In the genomic region with DNA sequence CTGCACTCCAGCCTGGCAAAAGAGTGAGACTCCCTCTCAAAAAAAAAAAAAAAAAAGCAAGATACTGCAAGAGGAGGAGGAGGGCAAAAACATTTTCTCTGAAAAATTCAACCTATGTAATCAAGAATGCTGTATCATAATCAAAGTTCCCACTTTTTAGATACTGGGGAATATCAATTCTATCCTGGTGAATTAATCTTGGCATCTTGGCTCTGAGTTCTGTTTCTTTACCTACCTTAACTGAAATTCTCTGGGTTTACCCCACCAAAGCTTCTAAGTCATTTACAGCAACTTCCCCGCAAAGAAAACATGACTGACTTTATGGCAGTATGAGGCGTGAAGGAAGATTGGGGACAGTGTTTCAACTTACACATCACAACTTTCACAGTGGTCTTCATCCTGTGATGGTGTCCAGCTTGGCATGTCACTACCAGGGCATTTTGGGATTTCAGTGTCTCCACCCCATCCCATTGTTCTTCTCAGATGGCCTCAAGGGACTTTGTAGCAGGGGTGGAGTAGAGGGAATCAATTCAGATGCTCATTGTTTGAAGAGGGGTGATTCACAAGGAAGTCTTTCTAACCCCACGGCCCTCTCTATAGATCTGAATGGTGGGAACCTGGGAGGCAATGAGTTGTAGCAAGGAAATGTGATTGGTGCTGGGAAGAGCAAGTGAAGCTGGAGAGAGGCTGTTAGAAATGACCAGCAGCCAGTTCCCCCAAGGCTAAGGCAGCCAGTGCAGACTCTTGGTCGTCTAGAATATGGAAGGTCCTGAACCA, we compare ENCODE assay signal across 1 cellular context.
TF ChIP-seq lines count a peak whose summit lies in the region.

No MANE protein-coding gene starts in this region.

TF ChIP-seq in WTC11, 78 proteins besides CTCF, POLR2A, EP300 and RAD21 (continued from another document):
- TF ChIP-seq, protein P1, sequence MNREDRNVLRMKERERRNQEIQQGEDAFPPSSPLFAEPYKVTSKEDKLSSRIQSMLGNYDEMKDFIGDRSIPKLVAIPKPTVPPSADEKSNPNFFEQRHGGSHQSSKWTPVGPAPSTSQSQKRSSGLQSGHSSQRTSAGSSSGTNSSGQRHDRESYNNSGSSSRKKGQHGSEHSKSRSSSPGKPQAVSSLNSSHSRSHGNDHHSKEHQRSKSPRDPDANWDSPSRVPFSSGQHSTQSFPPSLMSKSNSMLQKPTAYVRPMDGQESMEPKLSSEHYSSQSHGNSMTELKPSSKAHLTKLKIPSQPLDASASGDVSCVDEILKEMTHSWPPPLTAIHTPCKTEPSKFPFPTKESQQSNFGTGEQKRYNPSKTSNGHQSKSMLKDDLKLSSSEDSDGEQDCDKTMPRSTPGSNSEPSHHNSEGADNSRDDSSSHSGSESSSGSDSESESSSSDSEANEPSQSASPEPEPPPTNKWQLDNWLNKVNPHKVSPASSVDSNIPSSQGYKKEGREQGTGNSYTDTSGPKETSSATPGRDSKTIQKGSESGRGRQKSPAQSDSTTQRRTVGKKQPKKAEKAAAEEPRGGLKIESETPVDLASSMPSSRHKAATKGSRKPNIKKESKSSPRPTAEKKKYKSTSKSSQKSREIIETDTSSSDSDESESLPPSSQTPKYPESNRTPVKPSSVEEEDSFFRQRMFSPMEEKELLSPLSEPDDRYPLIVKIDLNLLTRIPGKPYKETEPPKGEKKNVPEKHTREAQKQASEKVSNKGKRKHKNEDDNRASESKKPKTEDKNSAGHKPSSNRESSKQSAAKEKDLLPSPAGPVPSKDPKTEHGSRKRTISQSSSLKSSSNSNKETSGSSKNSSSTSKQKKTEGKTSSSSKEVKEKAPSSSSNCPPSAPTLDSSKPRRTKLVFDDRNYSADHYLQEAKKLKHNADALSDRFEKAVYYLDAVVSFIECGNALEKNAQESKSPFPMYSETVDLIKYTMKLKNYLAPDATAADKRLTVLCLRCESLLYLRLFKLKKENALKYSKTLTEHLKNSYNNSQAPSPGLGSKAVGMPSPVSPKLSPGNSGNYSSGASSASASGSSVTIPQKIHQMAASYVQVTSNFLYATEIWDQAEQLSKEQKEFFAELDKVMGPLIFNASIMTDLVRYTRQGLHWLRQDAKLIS (CRISPR knock-in tag; IDR thresholded peaks at IDR 0.05; ENCODE audit: borderline replicate concordance) = no peak
- TF ChIP-seq FOXJ3 (CRISPR knock-in tag; IDR thresholded peaks at IDR 0.05; ENCODE audit: borderline replicate concordance) (no peak), TEAD4 (CRISPR knock-in tag; IDR thresholded peaks at IDR 0.05) (no peak), SMAD4 (CRISPR knock-in tag; IDR thresholded peaks at IDR 0.05) (no peak), NR3C1 (CRISPR knock-in tag; conservative IDR thresholded peaks at IDR 0.05; ENCODE audit: low read depth) (no peak), PRRX2 (CRISPR knock-in tag; IDR thresholded peaks at IDR 0.05) (no peak)
- TF ChIP-seq, protein P2, sequence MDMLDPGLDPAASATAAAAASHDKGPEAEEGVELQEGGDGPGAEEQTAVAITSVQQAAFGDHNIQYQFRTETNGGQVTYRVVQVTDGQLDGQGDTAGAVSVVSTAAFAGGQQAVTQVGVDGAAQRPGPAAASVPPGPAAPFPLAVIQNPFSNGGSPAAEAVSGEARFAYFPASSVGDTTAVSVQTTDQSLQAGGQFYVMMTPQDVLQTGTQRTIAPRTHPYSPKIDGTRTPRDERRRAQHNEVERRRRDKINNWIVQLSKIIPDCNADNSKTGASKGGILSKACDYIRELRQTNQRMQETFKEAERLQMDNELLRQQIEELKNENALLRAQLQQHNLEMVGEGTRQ (CRISPR knock-in tag; IDR thresholded peaks at IDR 0.05) = no peak
- TF ChIP-seq, protein P3, sequence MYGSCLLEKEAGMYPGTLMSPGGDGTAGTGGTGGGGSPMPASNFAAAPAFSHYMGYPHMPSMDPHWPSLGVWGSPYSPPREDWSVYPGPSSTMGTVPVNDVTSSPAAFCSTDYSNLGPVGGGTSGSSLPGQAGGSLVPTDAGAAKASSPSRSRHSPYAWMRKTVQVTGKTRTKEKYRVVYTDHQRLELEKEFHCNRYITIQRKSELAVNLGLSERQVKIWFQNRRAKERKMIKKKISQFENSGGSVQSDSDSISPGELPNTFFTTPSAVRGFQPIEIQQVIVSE (CRISPR knock-in tag; IDR thresholded peaks at IDR 0.05; ENCODE audit: borderline replicate concordance) = no peak
- TF ChIP-seq, protein P4, sequence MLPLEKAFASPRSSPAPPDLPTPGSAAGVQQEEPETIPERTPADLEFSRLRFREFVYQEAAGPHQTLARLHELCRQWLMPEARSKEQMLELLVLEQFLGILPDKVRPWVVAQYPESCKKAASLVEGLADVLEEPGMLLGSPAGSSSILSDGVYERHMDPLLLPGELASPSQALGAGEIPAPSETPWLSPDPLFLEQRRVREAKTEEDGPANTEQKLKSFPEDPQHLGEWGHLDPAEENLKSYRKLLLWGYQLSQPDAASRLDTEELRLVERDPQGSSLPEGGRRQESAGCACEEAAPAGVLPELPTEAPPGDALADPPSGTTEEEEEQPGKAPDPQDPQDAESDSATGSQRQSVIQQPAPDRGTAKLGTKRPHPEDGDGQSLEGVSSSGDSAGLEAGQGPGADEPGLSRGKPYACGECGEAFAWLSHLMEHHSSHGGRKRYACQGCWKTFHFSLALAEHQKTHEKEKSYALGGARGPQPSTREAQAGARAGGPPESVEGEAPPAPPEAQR (CRISPR knock-in tag; IDR thresholded peaks at IDR 0.05) = no peak
